ENCODE assay signal across 18 cellular contexts in the genomic region with DNA sequence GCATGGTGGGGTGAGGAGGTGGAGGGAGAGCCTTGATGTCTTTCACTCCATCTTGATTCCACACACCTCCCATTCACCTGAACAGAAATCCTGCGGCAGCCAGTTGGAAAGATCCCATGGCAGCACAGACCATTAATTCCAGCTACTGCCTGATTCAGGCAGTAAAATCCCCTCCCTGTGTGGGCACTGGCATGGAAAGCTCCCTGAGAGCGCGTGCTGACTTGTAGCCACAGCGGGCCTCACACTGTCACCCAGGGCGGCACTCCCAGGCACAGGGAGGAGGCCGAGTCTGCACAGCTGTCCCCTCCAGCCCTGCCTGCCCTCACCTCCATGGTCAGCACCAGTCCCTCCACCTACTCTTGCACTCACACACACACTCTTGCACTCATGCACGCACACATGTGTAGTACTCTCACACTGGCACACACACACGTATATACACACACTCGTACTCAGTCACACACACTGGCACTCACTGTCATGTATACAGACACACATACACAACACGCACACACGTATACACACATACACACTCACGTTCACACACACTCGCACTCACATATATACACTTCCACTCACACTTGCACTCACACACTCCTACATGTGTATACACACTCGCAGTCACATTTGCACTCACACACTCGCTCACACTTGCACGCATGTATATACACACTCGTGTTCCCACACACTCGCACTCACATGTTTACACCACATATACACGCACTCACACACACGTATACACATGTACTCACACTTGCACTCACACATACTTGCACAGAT. TPM values are rescaled to one million over a fixed set of nuclear protein-coding genes. Genes with fewer than 3 reads are reported as not detected.
A peak's percentile ranks its signal among the peaks of the same experiment; 100 is the strongest.
DNase-seq lines count a peak whose midpoint lies in the region; ATAC-seq and TF ChIP-seq lines count a peak whose summit lies in the region.
"Had no signal": no experiment of that assay in that cellular context is flagged by ENCODE, and none has a peak within 500 bp of the region (broad histone marks: within the 10 kb centered on the region; RNA-seq: fewer than 3 reads in every experiment).

No MANE protein-coding gene starts in this region.

- H3K27me3 ChIP-seq in H7 (ENCODE audit: control insufficient read depth, insufficient read depth, low read length), result no peaks in the 10 kb centered on the region
- no peaks in the 10 kb centered on the region for H3K27me3 ChIP-seq in PC-3 (ENCODE audit: low read length)
- no peaks in the 10 kb centered on the region for H3K27me3 ChIP-seq in osteoblast (ENCODE audit: insufficient read depth, low read length)

- H3K9me2 ChIP-seq in PC-3 (replicated peaks; ENCODE audit: low read length), result no peaks in the 10 kb centered on the region

- TF ChIP-seq CTCF in PC-3 (conservative IDR thresholded peaks at IDR 0.05; ENCODE audit: low read depth, low read length) (no peak), osteoblast (IDR thresholded peaks at IDR 0.05; ENCODE audit: extremely low read depth, low read depth, low read length) (no peak)

- H3F3A ChIP-seq in PC-3 (ENCODE audit: low read length, unreplicated experiment), result no peaks in the 10 kb centered on the region

- no peaks in the 10 kb centered on the region for H4K20me1 ChIP-seq in PC-3 (ENCODE audit: low read length)
- no peaks in the 10 kb centered on the region for H4K20me1 ChIP-seq in osteoblast (ENCODE audit: insufficient read depth, low read length)

- H3K79me2 ChIP-seq in PC-3 (ENCODE audit: low read length) (no peaks in the 10 kb centered on the region), osteoblast (ENCODE audit: insufficient read depth, low read length) (no peaks in the 10 kb centered on the region)

- H3K36me3 ChIP-seq in H7 (replicated peaks; ENCODE audit: control insufficient read depth, insufficient read depth, low read length), result peaks cover 3% of the 10 kb centered on the region
- H3K36me3 ChIP-seq in PC-3 (ENCODE audit: low read depth, low read length), result peaks cover 8% of the 10 kb centered on the region; the same call in 1 of the 2 replicates
- H3K36me3 ChIP-seq in osteoblast (ENCODE audit: insufficient read depth, low read length), result peaks cover 13% of the 10 kb centered on the region

- intact Hi-C loops in PC-3 (cut with micrococcal nuclease), result no loop called here

- DNase-seq in H7, result peak; percentile 13
- DNase-seq in PC-3, result no peak
- DNase-seq in glomerular visceral epithelial cell (ENCODE audit: extremely low spot score), result peak; percentile 60
- peak; percentile 86 for DNase-seq in renal cortical epithelial cell (ENCODE audit: low read depth)
- DNase-seq in T1000 (lab: John Stamatoyannopoulos, UW), result no peak
- DNase-seq in osteoblast (ENCODE audit: insufficient read length, low spot score, missing footprints), result no peak
- DNase-seq: activated T-cell treated with anti-CD3 and anti-CD28 coated beads for 4 hours; amygdala; CD4-positive, CD25-positive, alpha-beta regulatory T cell; cortex of kidney; GF-D8; mucosa of descending colon; NCI-H2081; stimulated activated CD4-positive, alpha-beta T cell treated with anti-CD3 and anti-CD28 coated beads, Interleukin-4, amount 100 ng/mL, for 4 hours; stimulated activated naive B cell treated with anti-CD40 and anti-IgM and Interleukin-4, amounts not matched to agents 10 μg/mL and 1 μg/mL and 100 μg/mL, for 72 hours; SW 1271 had no signal

- H3K4me2 ChIP-seq in PC-3 (ENCODE audit: low read length), result peak overlapping the region; percentile 87
- no peak overlapping the region for H3K4me2 ChIP-seq in osteoblast (ENCODE audit: insufficient read depth, low read length)

- POLR2A ChIA-PET in PC-3 (lab: Charles Lee; ENCODE audit: unreplicated experiment), result no interaction called here

- ATAC-seq in PC-3 (no peak), GM21526 (IDR thresholded peaks at IDR 0.05; ENCODE audit: low FRiP score, unreplicated experiment) (no peak)
- ATAC-seq: mucosa of descending colon; stimulated activated naive B cell treated with anti-CD40 and anti-IgM and Interleukin-4, amounts not matched to agents 10 μg/mL and 1 μg/mL and 100 μg/mL, for 72 hours had no signal

- no peak overlapping the region for H3K27ac ChIP-seq in PC-3 (ENCODE audit: low read length)
- no peak overlapping the region for H3K27ac ChIP-seq in osteoblast (ENCODE audit: low read depth, low read length)

- H3K4me3 ChIP-seq in H7 (ENCODE audit: insufficient read depth, low read depth, low read length), result no peak overlapping the region
- H3K4me3 ChIP-seq in PC-3 (ENCODE audit: low read length), result peak overlapping the region; percentile 63
- no peak overlapping the region for H3K4me3 ChIP-seq in osteoblast (ENCODE audit: insufficient read depth, low read length)
- H3K4me3 ChIP-seq: HAP-1 had no signal

- no peak overlapping the region for H3K9ac ChIP-seq in PC-3 (ENCODE audit: low read length)

- BruUV-seq in PC-3 (replicated peaks; lab: Mats Ljungman, UMichigan), result no TSS peak

- H3K4me1 ChIP-seq in PC-3 (ENCODE audit: insufficient read depth, low read length) (peaks cover 17% of the 10 kb centered on the region), osteoblast (ENCODE audit: insufficient read depth, low read length) (peaks cover 24% of the 10 kb centered on the region)
- H3K4me1 ChIP-seq: HAP-1 had no signal

- H2AFZ ChIP-seq in PC-3 (ENCODE audit: low read length) (no peak overlapping the region), osteoblast (ENCODE audit: low read length) (no peak overlapping the region)

- CTCF ChIA-PET in PC-3 (lab: Charles Lee), result no interaction called here

- no peaks in the 10 kb centered on the region for H3K9me3 ChIP-seq in PC-3 (ENCODE audit: low read length)
- H3K9me3 ChIP-seq in osteoblast (ENCODE audit: low read depth, low read length), result no peaks in the 10 kb centered on the region
- H3K9me3 ChIP-seq: HAP-1, mucosa of descending colon had no signal

RNA-seq across cellular contexts. Expression of a gene that starts 1.7 kb away (rescaled TPM):
- not detected in 2 replicates for total RNA-seq in H7 (2014; rRNA removed; shearing (Covaris generic))
- 5.5 and 5.8 TPM in 2 replicates for total RNA-seq in PC-3 (2014; rRNA removed)
- 0.20 and 2.1 TPM in 2 replicates for total RNA-seq in renal cortical epithelial cell
- not detected in 2 replicates for total RNA-seq in osteoblast
- total RNA-seq: CD4-positive, CD25-positive, alpha-beta regulatory T cell had no signal

RNA-seq across cellular contexts. Expression of a gene that starts 53.3 kb away (rescaled TPM):
- 26.6 and 27.9 TPM in 2 replicates for total RNA-seq in H7 (2014; rRNA removed; shearing (Covaris generic))
- 28.5 and 46.4 TPM in 2 replicates for total RNA-seq in PC-3 (2014; rRNA removed)
- total RNA-seq in renal cortical epithelial cell, result 26.4 and 62.5 TPM in 2 replicates
- total RNA-seq in osteoblast, result 69.1 and 76.6 TPM in 2 replicates

Comparison
In these comparisons a context has a peak if more than half of its experiments do, and no peak if none do; other contexts are left out.
1. DNase-seq: peak in H7 (single experiment), glomerular visceral epithelial cell (single experiment) and renal cortical epithelial cell (single experiment); none in PC-3 (single experiment), T1000 (single experiment) and osteoblast (single experiment).